ENCODE assay signal across 17 cellular contexts in genomic region chrX:46831620-46832327, GRCh38. TPM values are rescaled to one million over a fixed set of nuclear protein-coding genes. Genes with fewer than 3 reads are reported as not detected.
DNase-seq lines count a peak whose midpoint lies in the region; ATAC-seq and TF ChIP-seq lines count a peak whose summit lies in the region.
"Had no signal": no experiment of that assay in that cellular context is flagged by ENCODE, and none has a peak within 500 bp of the region (broad histone marks: within the 10 kb centered on the region; RNA-seq: fewer than 3 reads in every experiment).

No MANE protein-coding gene starts in this region.

- no peak for ATAC-seq in psoas muscle
- ATAC-seq: GM23338 had no signal

- TF ChIP-seq EP300 in esophagus muscularis mucosa (IDR thresholded peaks at IDR 0.05), result no peak

- no peaks in the 10 kb centered on the region for H3K4me1 ChIP-seq in esophagus muscularis mucosa
- H3K4me1 ChIP-seq in psoas muscle, result no peaks in the 10 kb centered on the region

- no peak for TF ChIP-seq CTCF in esophagus muscularis mucosa (IDR thresholded peaks at IDR 0.05)
- no peak for TF ChIP-seq CTCF in psoas muscle (IDR thresholded peaks at IDR 0.05)
- TF ChIP-seq CTCF in GM13976 (IDR thresholded peaks at IDR 0.05; ENCODE audit: borderline replicate concordance, control extremely low read depth, extremely low read depth, insufficient read depth, missing control alignments), result no peak

- in situ Hi-C loops in GM13976 (cut with MboI; ENCODE audit: low sequenced_read_pairs, unreplicated experiment), result no loop called here

- H3K36me3 ChIP-seq in esophagus muscularis mucosa (no peaks in the 10 kb centered on the region), psoas muscle (ENCODE audit: insufficient read depth in 1 of 2, low read depth in 1 of 2) (no peaks in the 10 kb centered on the region)

- no peaks in the 10 kb centered on the region for H3K9me3 ChIP-seq in esophagus muscularis mucosa
- H3K9me3 ChIP-seq in psoas muscle, result no peaks in the 10 kb centered on the region

- DNase-seq in stimulated activated CD4-positive, alpha-beta T cell treated with anti-CD3 and anti-CD28 coated beads, Interleukin-15, amount 100 ng/mL, for 24 hours, result peak; percentile 3
- DNase-seq in stimulated activated CD4-positive, alpha-beta T cell treated with anti-CD3 and anti-CD28 coated beads, Interleukin-2, amount 100 ng/mL, for 24 hours, result no peak
- DNase-seq in RKO (ENCODE audit: low spot score), result peak; percentile 28
- DNase-seq in dedifferentiated amniotic fluid mesenchymal stem cell (ENCODE audit: extremely low spot score), result peak; percentile 35
- peak; percentile 24 for DNase-seq in stimulated activated CD8-positive, alpha-beta memory T cell treated with anti-CD3 and anti-CD28 coated beads, Interleukin-4, amount 100 ng/mL, for 48 hours
- DNase-seq in esophagus muscularis mucosa (ENCODE audit: extremely low spot score), result no peak
- no peak for DNase-seq in psoas muscle
- DNase-seq in GM13976 (ENCODE audit: low spot score), result no peak
- DNase-seq: activated CD4-positive, alpha-beta T cell treated with anti-CD3 and anti-CD28 coated beads, Interleukin-2, amount 50 U/mL, for 1 hour; erythroblast; Kasumi-1; NCI-H1105 treated with DMSO at 0.1 percent for 48 hours; NCI-H2081 treated with DMSO at 0.1 percent for 48 hours; NCI-H510A; stimulated activated naive CD4-positive, alpha-beta T cell; SW 1271 had no signal

- H3K27ac ChIP-seq in esophagus muscularis mucosa (replicated peaks in 1 of 4) (no peak overlapping the region), psoas muscle (no peak overlapping the region)

- TF ChIP-seq POLR2A in esophagus muscularis mucosa (IDR thresholded peaks at IDR 0.05; ENCODE audit: low read depth), result no peak

- intact Hi-C loops in esophagus muscularis mucosa (cut with DNase I), result loop anchor here (10.0 kb wide), 1 partner anchor 73 kb away; no protein-coding TSS in a partner anchor
- intact Hi-C loops in psoas muscle (cut with DNase I), result no loop called here

- H3K27me3 ChIP-seq in esophagus muscularis mucosa (no peaks in the 10 kb centered on the region), psoas muscle (ENCODE audit: insufficient read depth in 3 of 3, low read length in 2 of 3) (no peaks in the 10 kb centered on the region)

- WGBS in esophagus muscularis mucosa, result 76% methylated on average over 6 of the region's 6 CpGs
- 61 to 71% (median 61%) methylated on average over 6 of the region's 6 CpGs for WGBS in psoas muscle, 3 donors

- H3K4me3 ChIP-seq in esophagus muscularis mucosa (no peak overlapping the region), psoas muscle (no peak overlapping the region)
- H3K4me3 ChIP-seq: GM23338 had no signal

RNA-seq across cellular contexts. Expression of gene RP2, which starts 5.1 kb away (rescaled TPM):
- 10 to 100 TPM in 1 of 4 donors, 1 to 10 TPM in 3; 7.2 to 10.6 (median 9.4) TPM for total RNA-seq in esophagus muscularis mucosa
- 1 to 10 TPM; 1.6 to 2.4 (median 2.1) TPM for total RNA-seq in psoas muscle
- 1 to 10 TPM; 1.5 to 2.7 (median 1.7) TPM for polyA plus RNA-seq in psoas muscle

Comparison
In these comparisons a context has a peak if more than half of its experiments do, and no peak if none do; other contexts are left out.
1. DNase-seq: peak in stimulated activated CD4-positive, alpha-beta T cell treated with anti-CD3 and anti-CD28 coated beads, Interleukin-15, amount 100 ng/mL, for 24 hours (single experiment), RKO (single experiment), dedifferentiated amniotic fluid mesenchymal stem cell (single experiment) and stimulated activated CD8-positive, alpha-beta memory T cell treated with anti-CD3 and anti-CD28 coated beads, Interleukin-4, amount 100 ng/mL, for 48 hours (single experiment); none in stimulated activated CD4-positive, alpha-beta T cell treated with anti-CD3 and anti-CD28 coated beads, Interleukin-2, amount 100 ng/mL, for 24 hours (0 of 2), esophagus muscularis mucosa (single experiment), psoas muscle (0 of 2) and GM13976 (single experiment).